In genomic region chr5:95669540-95669939, GRCh38 we compare ENCODE assay signal across 9 cellular contexts. TPM values are rescaled to one million over a fixed set of nuclear protein-coding genes. Genes with fewer than 3 reads are reported as not detected.
DNase-seq lines count a peak whose midpoint lies in the region; ATAC-seq and TF ChIP-seq lines count a peak whose summit lies in the region.
"Had no signal": no experiment of that assay in that cellular context is flagged by ENCODE, and none has a peak within 500 bp of the region (broad histone marks: within the 10 kb centered on the region; RNA-seq: fewer than 3 reads in every experiment).

No MANE protein-coding gene starts in this region.

- no peak for TF ChIP-seq POLR2A in stomach (IDR thresholded peaks at IDR 0.05)

- DNase-seq in LHCN-M2 (ENCODE audit: low read depth) (peak; percentile 98), left lung (no peak), stomach (peak; percentile 26)

- H3K27me3 ChIP-seq in left lung (no peaks in the 10 kb centered on the region), stomach (no peaks in the 10 kb centered on the region)

- H3K9me3 ChIP-seq in left lung: no peaks in the 10 kb centered on the region
- H3K9me3 ChIP-seq in stomach: no peaks in the 10 kb centered on the region

- H3K27ac ChIP-seq in cingulate gyrus (ENCODE audit: low read depth, low read length) (peak overlapping the region; percentile 55), left lung (no peak overlapping the region), stomach (peak overlapping the region in 4 of 5 donors; percentile 44 to 76 (median 58))
- H3K27ac ChIP-seq: foreskin keratinocyte had no signal

- TF ChIP-seq CTCF in left lung (IDR thresholded peaks at IDR 0.05): no peak
- no peak for TF ChIP-seq CTCF in stomach (IDR thresholded peaks at IDR 0.05)

- H3K4me3 ChIP-seq in left lung (no peak overlapping the region), stomach (no peak overlapping the region)

- TF ChIP-seq EP300 in stomach (IDR thresholded peaks at IDR 0.05): peak; percentile 24

- H3K36me3 ChIP-seq in left lung: no peaks in the 10 kb centered on the region
- no peaks in the 10 kb centered on the region for H3K36me3 ChIP-seq in stomach

- intact Hi-C loops in left lung (cut with DNase I) (loop anchor here in 1 of 2 donors (5.0 kb wide), 1 partner anchor 173 kb away; no protein-coding TSS in a partner anchor), stomach (cut with DNase I; ENCODE audit: low total_unique reads) (no loop called here)

- peak; percentile 68 for ATAC-seq in left lung
- no peak for ATAC-seq in HG03097 (IDR thresholded peaks at IDR 0.05; ENCODE audit: low FRiP score, unreplicated experiment)
- no peak for ATAC-seq in HG02885 (IDR thresholded peaks at IDR 0.05; ENCODE audit: poor library complexity, unreplicated experiment)
- ATAC-seq in HG03095 (IDR thresholded peaks at IDR 0.05; ENCODE audit: unreplicated experiment): no peak
- ATAC-seq in GM18517 (IDR thresholded peaks at IDR 0.05; ENCODE audit: unreplicated experiment): no peak
- ATAC-seq: foreskin keratinocyte had no signal

- H3K4me1 ChIP-seq in left lung: peaks cover 2 to 4% of the 10 kb centered on the region in 2 donors
- peaks cover 0 to 25% (median 9%) of the 10 kb centered on the region in 4 donors for H3K4me1 ChIP-seq in stomach

- 71 to 86% (median 76%) methylated on average over 4 of the region's 4 CpGs for WGBS in stomach, 5 donors

RNA-seq across cellular contexts. Expression of gene SPATA9, which starts 13.3 kb away (rescaled TPM):
- total RNA-seq in LHCN-M2 (2014; rRNA removed) (1.4 and 1.7 TPM in 2 replicates), left lung (under 1 TPM; 0.31 to 0.52 TPM), stomach (under 1 TPM in 1 of 5 donors, not detected in 4; 0.55 TPM)
- 1.4 TPM for polyA plus RNA-seq in LHCN-M2 (2012)
- polyA plus RNA-seq in stomach: under 1 TPM in 1 of 3 donors, not detected in 2; 0.35 TPM
- total RNA-seq: foreskin keratinocyte had no signal
- polyA plus RNA-seq: foreskin keratinocyte had no signal

RNA-seq across cellular contexts. Expression of gene RFESD, which starts 23.0 kb away (rescaled TPM):
- total RNA-seq in LHCN-M2 (2014; rRNA removed): 1.9 TPM in 2 replicates
- 1.9 TPM for polyA plus RNA-seq in LHCN-M2 (2012)
- total RNA-seq in left lung: 1 to 10 TPM; 2.7 TPM
- total RNA-seq in stomach: 1 to 10 TPM in 1 of 5 donors, not detected in 4; 2.0 TPM
- polyA plus RNA-seq in stomach: 1 to 10 TPM; 1.7 to 3.2 (median 2.0) TPM

RNA-seq across cellular contexts. Expression of gene GPR150, which starts 49.7 kb away (rescaled TPM):
- total RNA-seq in LHCN-M2 (2014; rRNA removed) (1.3 and 1.6 TPM in 2 replicates), left lung (under 1 TPM; 0.16 to 0.26 TPM), stomach (under 1 TPM in 2 of 5 donors, not detected in 3; 0.18 to 0.89 TPM)
- polyA plus RNA-seq in LHCN-M2 (2012): 0.33 TPM
- 1 to 10 TPM in 1 of 3 donors, under 1 TPM in 2; 0.44 to 1.0 (median 0.76) TPM for polyA plus RNA-seq in stomach
- total RNA-seq: foreskin keratinocyte had no signal

Comparison
In these comparisons a context has a peak if more than half of its experiments do, and no peak if none do; other contexts are left out.
1. DNase-seq: peak in LHCN-M2 (single experiment) and stomach (single experiment); none in left lung (0 of 2).
2. H3K27ac ChIP-seq: peak in cingulate gyrus (single experiment) and stomach (4 of 5); none in left lung (0 of 2).